Comparison of ENCODE assay signal across 15 cellular contexts in the genomic region with DNA sequence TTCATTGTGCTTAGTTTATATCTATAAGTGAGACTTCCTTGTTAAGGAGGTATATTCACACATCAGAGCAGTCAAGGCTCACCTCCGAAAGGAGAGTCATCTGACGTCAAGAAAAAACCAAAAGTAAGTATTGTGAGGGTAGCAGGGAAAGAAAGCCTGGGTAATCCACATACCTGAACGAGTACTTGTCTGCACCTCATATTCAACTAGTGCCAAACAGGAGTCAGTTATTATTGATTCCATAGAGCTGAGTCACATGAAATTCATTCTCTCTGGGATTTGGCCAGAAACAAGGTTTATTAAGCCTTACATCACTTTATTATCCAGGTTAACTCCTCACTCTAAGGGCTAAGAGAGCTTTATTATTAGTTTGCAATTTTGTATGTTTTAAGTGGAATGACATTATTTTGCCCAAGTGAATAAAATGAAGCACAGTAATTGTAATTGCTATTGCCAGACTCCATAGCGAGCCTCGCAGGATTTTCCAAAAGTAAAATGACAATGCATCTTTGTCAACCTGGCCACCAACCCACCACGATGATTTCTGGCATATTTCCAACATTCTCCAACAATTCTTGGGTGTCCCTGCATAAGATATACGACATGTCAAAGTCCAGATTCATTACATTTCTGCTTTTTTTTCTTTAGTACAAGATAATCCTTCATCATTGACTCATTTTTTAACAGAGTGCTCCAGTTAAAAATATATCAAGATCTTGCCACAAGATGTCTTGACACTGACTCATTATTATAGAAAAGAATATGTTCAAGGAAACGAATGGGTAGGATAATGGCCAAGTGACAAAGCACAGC.
DNase-seq lines count a peak whose midpoint lies in the region; TF ChIP-seq lines count a peak whose summit lies in the region.
"Had no signal": no experiment of that assay in that cellular context is flagged by ENCODE, and none has a peak within 500 bp of the region (broad histone marks: within the 10 kb centered on the region; RNA-seq: fewer than 3 reads in every experiment).

No MANE protein-coding gene starts in this region.

- H4K8ac ChIP-seq in mesendoderm (ENCODE audit: low read depth, low read length), result no peak overlapping the region

- H4K5ac ChIP-seq in mesendoderm (ENCODE audit: low read length), result no peak overlapping the region

- H3K79me2 ChIP-seq in mammary epithelial cell (ENCODE audit: insufficient read depth, low read length) (no peaks in the 10 kb centered on the region), mesendoderm (ENCODE audit: control insufficient read depth, insufficient read depth, low read length) (no peaks in the 10 kb centered on the region)

- peak overlapping the region in 1 of 3 experiments; percentile 10 for H3K4me3 ChIP-seq in mammary epithelial cell (replicated peaks in 1 of 3; ENCODE audit: insufficient read depth in 1 of 3, low read depth in 2 of 3, low read length in 3 of 3)
- no peak overlapping the region for H3K4me3 ChIP-seq in mesendoderm (ENCODE audit: low read length)
- H3K4me3 ChIP-seq: psoas muscle had no signal

- H3K23ac ChIP-seq in mesendoderm (ENCODE audit: low read length), result no peak overlapping the region

- dilution Hi-C loops in mammary epithelial cell (cut with HindIII; ENCODE audit: low sequenced_read_pairs), result no loop called here

- H3K36me3 ChIP-seq in mammary epithelial cell (ENCODE audit: insufficient read depth, low read length), result no peaks in the 10 kb centered on the region
- no peaks in the 10 kb centered on the region for H3K36me3 ChIP-seq in mesendoderm (ENCODE audit: control insufficient read depth, insufficient read depth, low read length)

- WGBS in mammary epithelial cell (ENCODE audit: low coverage, missing lambda C conversion rate), result 6% methylated on average over 8 of the region's 8 CpGs
- WGBS in mesendoderm (ENCODE audit: extremely low coverage, insufficient coverage, low lambda C conversion rate), result no CpG with 5 or more reads among the region's 8 CpGs

- no peak overlapping the region for H3K56ac ChIP-seq in mesendoderm (ENCODE audit: low read length)

- no peak overlapping the region for H2BK15ac ChIP-seq in mesendoderm (replicated peaks; ENCODE audit: low read depth)

- no peak overlapping the region for H3K4ac ChIP-seq in mesendoderm (ENCODE audit: low read depth, low read length)

- H2BK5ac ChIP-seq in mesendoderm (ENCODE audit: low read length), result no peak overlapping the region

- no peak overlapping the region for H2AFZ ChIP-seq in mammary epithelial cell (ENCODE audit: low read depth, low read length)

- H2AK5ac ChIP-seq in mesendoderm (ENCODE audit: low read length), result no peak overlapping the region

- peak overlapping the region; percentile 55 for H3K27ac ChIP-seq in mammary epithelial cell (ENCODE audit: insufficient read depth, low read depth, low read length)
- no peak overlapping the region for H3K27ac ChIP-seq in mesendoderm (ENCODE audit: low read depth, low read length)
- H3K27ac ChIP-seq: psoas muscle had no signal

- intact Hi-C loops in mammary epithelial cell (cut with micrococcal nuclease), result no loop called here

- H3K9ac ChIP-seq in mammary epithelial cell (ENCODE audit: insufficient read depth, low read length), result no peak overlapping the region
- H3K9ac ChIP-seq in mesendoderm (ENCODE audit: low read length), result no peak overlapping the region

- no peaks in the 10 kb centered on the region for H3K9me3 ChIP-seq in mammary epithelial cell (replicated peaks; ENCODE audit: insufficient read depth, low read length)
- H3K9me3 ChIP-seq: psoas muscle had no signal

- no peak overlapping the region for H3K18ac ChIP-seq in mesendoderm (ENCODE audit: low read length)

- no peak for TF ChIP-seq CTCF in mammary epithelial cell (conservative IDR thresholded peaks at IDR 0.05 in 1 of 2, IDR thresholded peaks at IDR 0.05 in 1 of 2; ENCODE audit: extremely low read depth in 1 of 2, insufficient read depth in 1 of 2, low read depth in 1 of 2, low read length in 2 of 2)

- peaks cover 12% of the 10 kb centered on the region for H3K4me1 ChIP-seq in mammary epithelial cell (ENCODE audit: insufficient read depth, low read length)
- no peaks in the 10 kb centered on the region for H3K4me1 ChIP-seq in mesendoderm (ENCODE audit: control insufficient read depth, low read depth, low read length)
- H3K4me1 ChIP-seq: psoas muscle had no signal

- CTCF ChIA-PET in mammary epithelial cell (lab: Charles Lee; ENCODE audit: low non-redundant PET), result no interaction called here

- no peak overlapping the region for H2BK120ac ChIP-seq in mesendoderm (ENCODE audit: low read depth, low read length)

- no TSS peak for BruUV-seq in mammary epithelial cell (replicated peaks; lab: Mats Ljungman, UMichigan)

- DNase-seq in AG20443 (ENCODE audit: low spot score) (peak; percentile 19), HT1080 (ENCODE audit: low read depth) (peak; percentile 81), mammary epithelial cell (peak; percentile 96), kidney glomerular epithelial cell (lab: John Stamatoyannopoulos, UW) (peak; percentile 92), mesendoderm (no peak), NCI-H2227 treated with DMSO at 0.1 percent for 48 hours (lab: John Stamatoyannopoulos, UW) (no peak), superior temporal gyrus (ENCODE audit: extremely low spot score) (no peak)
- no peak for DNase-seq in activated naive CD4-positive, alpha-beta T cell treated with anti-CD3 and anti-CD28 coated beads, Interleukin-2, amount 50 U/mL, for 16 hours
- DNase-seq: activated CD4-positive, alpha-beta T cell treated with anti-CD3 and anti-CD28 coated beads, Interleukin-2, amount 10 ng/mL, durations not matched to agents 24 days and 14 days; Karpas-422; midbrain; OCI-M1; psoas muscle; stimulated activated CD4-positive, alpha-beta T cell treated with anti-CD3 and anti-CD28 coated beads, Interleukin-2, amount 100 ng/mL, for 48 hours; stimulated activated naive CD4-positive, alpha-beta T cell treated with Interleukin-2 at 50 U/mL for 16 hours had no signal

- H3K4me2 ChIP-seq in mammary epithelial cell (ENCODE audit: insufficient read depth, low read depth, low read length), result peak overlapping the region; percentile 69
- H3K4me2 ChIP-seq in mesendoderm (ENCODE audit: low read length), result no peak overlapping the region

- in situ Hi-C loops in mammary epithelial cell (cut with MboI; ENCODE audit: low sequenced_read_pairs in 2 of 2), result no loop called here

- no peaks in the 10 kb centered on the region for H3K79me1 ChIP-seq in mesendoderm (ENCODE audit: low read length)

- no peaks in the 10 kb centered on the region for H3K27me3 ChIP-seq in mammary epithelial cell (ENCODE audit: insufficient read depth, low read length)
- H3K27me3 ChIP-seq in mesendoderm (ENCODE audit: insufficient read depth, low read length, poor library complexity), result no peaks in the 10 kb centered on the region

- no peaks in the 10 kb centered on the region for H4K20me1 ChIP-seq in mammary epithelial cell (ENCODE audit: insufficient read depth, low read length)

Comparison
In these comparisons a context has a peak if more than half of its experiments do, and no peak if none do; other contexts are left out.
1. DNase-seq: peak in AG20443 (single experiment), HT1080 (single experiment), mammary epithelial cell (single experiment) and kidney glomerular epithelial cell (single experiment); none in mesendoderm (single experiment), NCI-H2227 treated with DMSO at 0.1 percent for 48 hours (single experiment), superior temporal gyrus (single experiment) and activated naive CD4-positive, alpha-beta T cell treated with anti-CD3 and anti-CD28 coated beads, Interleukin-2, amount 50 U/mL, for 16 hours (single experiment).